ENCODE assay signal across 19 cellular contexts in the genomic region with DNA sequence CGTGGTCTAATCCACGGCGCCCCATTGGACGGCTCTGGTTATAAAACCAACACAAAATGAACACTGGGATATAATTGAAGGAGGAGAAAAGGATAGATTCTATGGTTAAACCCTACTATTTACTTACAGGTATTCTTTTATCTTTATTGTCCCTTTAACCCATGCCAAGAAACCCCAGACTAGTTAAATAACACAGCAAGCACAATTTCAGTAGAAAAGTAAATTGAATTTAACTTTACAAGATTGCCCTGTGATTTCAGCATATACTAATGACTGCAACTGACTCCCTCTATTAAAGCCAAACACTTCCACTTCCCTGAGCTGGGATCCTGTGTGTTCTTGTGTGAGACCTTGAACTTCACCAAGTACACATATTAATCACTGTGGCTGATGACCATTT. TPM values are rescaled to one million over a fixed set of nuclear protein-coding genes. Genes with fewer than 3 reads are reported as not detected.
DNase-seq lines count a peak whose midpoint lies in the region; ATAC-seq and TF ChIP-seq lines count a peak whose summit lies in the region.
"Had no signal": no experiment of that assay in that cellular context is flagged by ENCODE, and none has a peak within 500 bp of the region (broad histone marks: within the 10 kb centered on the region; RNA-seq: fewer than 3 reads in every experiment).

No MANE protein-coding gene starts in this region.

- H3K79me2 ChIP-seq in hepatocyte, result peaks cover 22% of the 10 kb centered on the region

- H3K4me3 Mint-ChIP-seq in activated naive CD4-positive, alpha-beta T cell treated with anti-CD3 and anti-CD28 coated beads, Interleukin-2, amount 10 ng/mL, durations not matched to agents 7 days and 5 days, result peak overlapping the region; percentile 59
- no peak overlapping the region for H3K4me3 Mint-ChIP-seq in activated CD4-positive, alpha-beta memory T cell treated with anti-CD3 and anti-CD28 coated beads, Interleukin-2, amount 10 ng/mL, durations not matched to agents 7 days and 5 days
- H3K4me3 Mint-ChIP-seq: activated B cell treated with CpG ODN at 0.5 μM for 24 hours, neural crest cell had no signal

- no peaks in the 10 kb centered on the region for H3K36me3 ChIP-seq in hepatocyte (replicated peaks; ENCODE audit: insufficient read depth, low read depth)
- H3K36me3 ChIP-seq: brain microvascular endothelial cell, colonic mucosa had no signal

- H3K27me3 ChIP-seq in hepatocyte, result no peaks in the 10 kb centered on the region
- H3K27me3 ChIP-seq: brain microvascular endothelial cell, colonic mucosa had no signal

- DNase-seq in activated naive CD4-positive, alpha-beta T cell treated with anti-CD3 and anti-CD28 coated beads, Interleukin-2, amount 10 ng/mL, durations not matched to agents 7 days and 5 days, result no peak
- DNase-seq in activated naive CD4-positive, alpha-beta T cell treated with Interleukin-2 at 50 U/mL for 16 hours, result no peak
- no peak for DNase-seq in activated CD4-positive, alpha-beta memory T cell treated with anti-CD3 and anti-CD28 coated beads, Interleukin-2, amount 10 ng/mL, durations not matched to agents 7 days and 5 days
- DNase-seq in hepatocyte (ENCODE audit: low spot score) (no peak), GM19240 (ENCODE audit: insufficient read length, low spot score) (no peak), GM03348 (ENCODE audit: low spot score) (no peak), NCI-H2227 (lab: John Stamatoyannopoulos, UW; ENCODE audit: unreplicated experiment) (no peak)
- DNase-seq: activated B cell treated with CpG ODN at 0.5 μM for 24 hours, brain microvascular endothelial cell, colonic mucosa, DND-41, GM23248, IMR-90, left cardiac atrium, NCI-H146, NCI-H2171 treated with DMSO at 0.1 percent for 48 hours, Right ventricle myocardium superior had no signal

- H3K9me3 ChIP-seq in hepatocyte (ENCODE audit: low read depth), result no peaks in the 10 kb centered on the region
- H3K9me3 ChIP-seq: colonic mucosa had no signal

- peak overlapping the region; percentile 6 for H3K4me2 ChIP-seq in hepatocyte

- POLR2A ChIA-PET in activated CD4-positive, alpha-beta memory T cell treated with anti-CD3 and anti-CD28 coated beads, Interleukin-2, amount 10 ng/mL, durations not matched to agents 7 days and 5 days (lab: Charles Lee), result interaction anchor here (1.5 to 41.9 kb wide), 4 partner anchors 11 to 38 kb away, joined by 6 to 1689 read pairs (median 303); partner anchors contain the start of gene BCL11B

- peaks cover 4% of the 10 kb centered on the region for H3K27me3 Mint-ChIP-seq in activated naive CD4-positive, alpha-beta T cell treated with anti-CD3 and anti-CD28 coated beads, Interleukin-2, amount 10 ng/mL, durations not matched to agents 7 days and 5 days
- no peaks in the 10 kb centered on the region for H3K27me3 Mint-ChIP-seq in activated CD4-positive, alpha-beta memory T cell treated with anti-CD3 and anti-CD28 coated beads, Interleukin-2, amount 10 ng/mL, durations not matched to agents 7 days and 5 days

- H2AFZ ChIP-seq in hepatocyte, result no peak overlapping the region
- H2AFZ ChIP-seq: GM23248 had no signal

- ATAC-seq in HG02981 (IDR thresholded peaks at IDR 0.05; ENCODE audit: unreplicated experiment), result no peak
- ATAC-seq: left cardiac atrium had no signal

- H3K27ac Mint-ChIP-seq in activated naive CD4-positive, alpha-beta T cell treated with anti-CD3 and anti-CD28 coated beads, Interleukin-2, amount 10 ng/mL, durations not matched to agents 7 days and 5 days, result peak overlapping the region; percentile 99
- H3K27ac Mint-ChIP-seq in activated CD4-positive, alpha-beta memory T cell treated with anti-CD3 and anti-CD28 coated beads, Interleukin-2, amount 10 ng/mL, durations not matched to agents 7 days and 5 days, result peak overlapping the region; percentile 74
- H3K27ac Mint-ChIP-seq: activated B cell treated with CpG ODN at 0.5 μM for 24 hours had no signal

- peaks cover 82% of the 10 kb centered on the region for H3K36me3 Mint-ChIP-seq in activated naive CD4-positive, alpha-beta T cell treated with anti-CD3 and anti-CD28 coated beads, Interleukin-2, amount 10 ng/mL, durations not matched to agents 7 days and 5 days
- peaks cover 84% of the 10 kb centered on the region for H3K36me3 Mint-ChIP-seq in activated CD4-positive, alpha-beta memory T cell treated with anti-CD3 and anti-CD28 coated beads, Interleukin-2, amount 10 ng/mL, durations not matched to agents 7 days and 5 days (ENCODE audit: low read depth)

- H3K4me1 Mint-ChIP-seq in activated naive CD4-positive, alpha-beta T cell treated with anti-CD3 and anti-CD28 coated beads, Interleukin-2, amount 10 ng/mL, durations not matched to agents 7 days and 5 days, result peaks cover 97% of the 10 kb centered on the region
- H3K4me1 Mint-ChIP-seq in activated CD4-positive, alpha-beta memory T cell treated with anti-CD3 and anti-CD28 coated beads, Interleukin-2, amount 10 ng/mL, durations not matched to agents 7 days and 5 days, result peaks cover 95% of the 10 kb centered on the region
- H3K4me1 Mint-ChIP-seq: activated B cell treated with CpG ODN at 0.5 μM for 24 hours had no signal

- no peaks in the 10 kb centered on the region for H3K9me2 ChIP-seq in hepatocyte (replicated peaks; ENCODE audit: insufficient read depth)

- peaks cover 37% of the 10 kb centered on the region for H3K4me1 ChIP-seq in hepatocyte (ENCODE audit: insufficient read depth)
- H3K4me1 ChIP-seq: colonic mucosa had no signal

- no peaks in the 10 kb centered on the region for H4K20me1 ChIP-seq in hepatocyte (ENCODE audit: insufficient read depth, poor library complexity, severe bottlenecking)

- H3K27ac ChIP-seq in hepatocyte, result peak overlapping the region; percentile 40
- H3K27ac ChIP-seq: brain microvascular endothelial cell, colonic mucosa, GM23248 had no signal

- CTCF ChIA-PET in activated naive CD4-positive, alpha-beta T cell treated with anti-CD3 and anti-CD28 coated beads, Interleukin-2, amount 10 ng/mL, durations not matched to agents 7 days and 5 days (lab: Charles Lee), result interaction anchor here (1.3 to 2.2 kb wide), 2 partner anchors 11 to 1031 kb away, joined by 3 to 7 read pairs; no protein-coding TSS in a partner anchor
- CTCF ChIA-PET in activated CD4-positive, alpha-beta memory T cell treated with anti-CD3 and anti-CD28 coated beads, Interleukin-2, amount 10 ng/mL, durations not matched to agents 7 days and 5 days (lab: Charles Lee), result interaction anchor here (1.7 to 16.6 kb wide), 4 partner anchors 10 to 45 kb away, joined by 5 to 214 read pairs (median 10); partner anchors contain the start of gene BCL11B

- no peak overlapping the region for H3K4me3 ChIP-seq in hepatocyte
- H3K4me3 ChIP-seq: colonic mucosa, GM23248 had no signal

- TF ChIP-seq CTCF in hepatocyte (IDR thresholded peaks at IDR 0.05; ENCODE audit: poor library complexity), result no peak

- H3K9me3 Mint-ChIP-seq in activated naive CD4-positive, alpha-beta T cell treated with anti-CD3 and anti-CD28 coated beads, Interleukin-2, amount 10 ng/mL, durations not matched to agents 7 days and 5 days, result no peaks in the 10 kb centered on the region
- H3K9me3 Mint-ChIP-seq in activated CD4-positive, alpha-beta memory T cell treated with anti-CD3 and anti-CD28 coated beads, Interleukin-2, amount 10 ng/mL, durations not matched to agents 7 days and 5 days, result no peaks in the 10 kb centered on the region
- H3K9me3 Mint-ChIP-seq: neural crest cell had no signal

- WGBS in hepatocyte (ENCODE audit: low lambda C conversion rate, missing lambda C conversion rate), result 77% methylated on average over 4 of the region's 4 CpGs

RNA-seq across cellular contexts. Expression of gene BCL11B, which starts 45.3 kb away (rescaled TPM):
- total RNA-seq in activated CD4-positive, alpha-beta memory T cell treated with anti-CD3 and anti-CD28 coated beads, Interleukin-2, amount 10 ng/mL, durations not matched to agents 7 days and 5 days, result 10 to 100 TPM; 81.7 to 82.0 TPM
- 1.8 and 3.2 TPM in 2 replicates for total RNA-seq in hepatocyte
- polyA plus RNA-seq in hepatocyte, result 0.28 and 0.50 TPM in 2 replicates
- total RNA-seq: GM23248 had no signal
- polyA plus RNA-seq: GM23248, IMR-90 had no signal

Comparison
In these comparisons a context has a peak if more than half of its experiments do, and no peak if none do; other contexts are left out.
1. RNA of gene BCL11B, which starts 45.3 kb away (total RNA-seq): 81.7 to 82.0 TPM in activated CD4-positive, alpha-beta memory T cell treated with anti-CD3 and anti-CD28 coated beads, Interleukin-2, amount 10 ng/mL, durations not matched to agents 7 days and 5 days; 1.8 to 3.2 TPM in hepatocyte; every median in the first group is over 10 times any median in the second.